Comparison of ENCODE assay signal across 9 cellular contexts in the genomic region with DNA sequence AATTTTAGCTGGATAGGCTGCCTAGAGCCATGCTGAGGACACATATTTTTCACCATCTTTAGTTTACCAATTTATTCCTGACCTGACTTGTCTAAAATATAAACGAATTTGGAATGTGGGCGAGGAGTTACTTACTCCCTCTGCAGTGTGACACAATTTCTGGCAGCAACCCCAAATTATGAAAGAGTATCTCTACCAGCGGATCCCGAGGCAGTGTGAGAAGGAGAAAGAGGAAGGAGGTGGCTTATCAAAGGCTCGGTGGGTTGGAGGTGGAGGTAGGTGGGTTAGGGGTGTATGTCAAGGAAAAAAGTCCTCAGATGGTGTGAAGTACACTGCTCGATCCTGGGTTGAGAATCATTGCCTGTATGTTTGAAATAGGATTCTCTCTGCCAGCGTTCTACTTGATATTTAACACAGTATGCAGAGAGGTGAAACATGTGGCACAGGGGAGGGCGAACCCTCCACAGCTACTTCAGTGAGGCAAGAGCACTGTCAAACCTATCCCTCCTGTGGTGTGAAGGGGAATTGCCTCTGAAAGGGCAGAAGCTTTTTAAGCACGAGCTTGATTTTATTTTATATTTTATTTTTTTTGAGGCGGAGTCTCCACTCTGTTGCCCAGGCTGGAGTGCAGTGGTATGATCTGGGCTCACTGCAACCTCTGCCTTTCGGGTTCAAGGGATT.
DNase-seq lines count a peak whose midpoint lies in the region; ATAC-seq and TF ChIP-seq lines count a peak whose summit lies in the region.
"Had no signal": no experiment of that assay in that cellular context is flagged by ENCODE, and none has a peak within 500 bp of the region (broad histone marks: within the 10 kb centered on the region; RNA-seq: fewer than 3 reads in every experiment).

No MANE protein-coding gene starts in this region.

- TF ChIP-seq EP300 in SK-N-SH (IDR thresholded peaks at IDR 0.05; ENCODE audit: borderline replicate concordance in 1 of 2, low read depth in 1 of 2, low read length in 1 of 2), result no peak

- ATAC-seq in GM19324 (IDR thresholded peaks at IDR 0.05; ENCODE audit: low FRiP score, unreplicated experiment) (peak; percentile 58), HG03565 (IDR thresholded peaks at IDR 0.05; ENCODE audit: unreplicated experiment) (peak; percentile 41)
- ATAC-seq in naive thymus-derived CD4-positive, alpha-beta T cell, result peak; percentile 92
- ATAC-seq in stimulated activated memory B cell treated with anti-CD40 and anti-IgM and Interleukin-4, amounts not matched to agents 10 μg/mL and 1 μg/mL and 100 μg/mL, for 72 hours, result no peak

- H3K9me2 ChIP-seq in SK-N-SH, result no peaks in the 10 kb centered on the region

- no peaks in the 10 kb centered on the region for H3K36me3 Mint-ChIP-seq in naive thymus-derived CD4-positive, alpha-beta T cell
- no peaks in the 10 kb centered on the region for H3K36me3 Mint-ChIP-seq in stimulated activated memory B cell treated with anti-CD40 and anti-IgM and Interleukin-4, amounts not matched to agents 10 μg/mL and 1 μg/mL and 100 μg/mL, for 72 hours

- no peak overlapping the region for H3K9ac ChIP-seq in SK-N-SH

- DNase-seq in BE2C, result peak; percentile 33
- DNase-seq in SK-N-SH, result peak; percentile 48
- peak; percentile 77 for DNase-seq in choroid plexus epithelial cell (ENCODE audit: low read depth)
- DNase-seq in naive thymus-derived CD4-positive, alpha-beta T cell, result peak in 7 of 9 donors; percentile 28 to 67 (median 55)
- DNase-seq in NCI-H345 treated with DMSO at 0.1 percent for 48 hours (lab: John Stamatoyannopoulos, UW; ENCODE audit: unreplicated experiment), result no peak

- H3K27me3 Mint-ChIP-seq in naive thymus-derived CD4-positive, alpha-beta T cell, result peaks cover 6 to 30% (median 19%) of the 10 kb centered on the region in 5 donors
- H3K27me3 Mint-ChIP-seq in stimulated activated memory B cell treated with anti-CD40 and anti-IgM and Interleukin-4, amounts not matched to agents 10 μg/mL and 1 μg/mL and 100 μg/mL, for 72 hours, result peaks cover 30% of the 10 kb centered on the region

- CTCF ChIA-PET in SK-N-SH (lab: Yijun Ruan, JAX), result interaction anchor here (0.7 to 1.0 kb wide), 2 partner anchors 44 to 100 kb away, joined by 3 to 4 read pairs; a partner anchor contains a TSS
- CTCF ChIA-PET in naive thymus-derived CD4-positive, alpha-beta T cell (lab: Charles Lee), result interaction anchor here (0.8 kb wide), 1 partner anchor 115 kb away, joined by 3 read pairs; no protein-coding TSS in a partner anchor

- TF ChIP-seq RAD21 in SK-N-SH (IDR thresholded peaks at IDR 0.05; ENCODE audit: low read length), result no peak

- H3K27ac Mint-ChIP-seq in naive thymus-derived CD4-positive, alpha-beta T cell, result peak overlapping the region in 1 of 9 donors; percentile 56
- no peak overlapping the region for H3K27ac Mint-ChIP-seq in stimulated activated memory B cell treated with anti-CD40 and anti-IgM and Interleukin-4, amounts not matched to agents 10 μg/mL and 1 μg/mL and 100 μg/mL, for 72 hours
- H3K27ac Mint-ChIP-seq: nephron had no signal

- H3K36me3 ChIP-seq in BE2C, result no peaks in the 10 kb centered on the region
- H3K36me3 ChIP-seq in SK-N-SH (replicated peaks in 1 of 2; ENCODE audit: control insufficient read depth in 1 of 2, insufficient read depth in 2 of 2, low read length in 1 of 2), result no peaks in the 10 kb centered on the region
- H3K36me3 ChIP-seq in naive thymus-derived CD4-positive, alpha-beta T cell (ENCODE audit: control insufficient read depth in 2 of 3, insufficient read depth in 3 of 3, low read length in 3 of 3), result no peaks in the 10 kb centered on the region

- H3K9me3 ChIP-seq in BE2C (peaks cover 5% of the 10 kb centered on the region; the same call in 1 of the 2 replicates), SK-N-SH (no peaks in the 10 kb centered on the region)
- H3K9me3 ChIP-seq in naive thymus-derived CD4-positive, alpha-beta T cell (ENCODE audit: control insufficient read depth in 2 of 3, low read length in 3 of 3), result no peaks in the 10 kb centered on the region

- no peaks in the 10 kb centered on the region for H3K27me3 ChIP-seq in BE2C
- H3K27me3 ChIP-seq in SK-N-SH (ENCODE audit: insufficient read depth), result no peaks in the 10 kb centered on the region
- H3K27me3 ChIP-seq in naive thymus-derived CD4-positive, alpha-beta T cell (ENCODE audit: control insufficient read depth in 2 of 2, insufficient read depth in 2 of 2, low read length in 2 of 2), result no peaks in the 10 kb centered on the region

- H3K9me3 Mint-ChIP-seq in naive thymus-derived CD4-positive, alpha-beta T cell, result peaks cover 0 to 2% (median 0%) of the 10 kb centered on the region in 11 donors
- H3K9me3 Mint-ChIP-seq in stimulated activated memory B cell treated with anti-CD40 and anti-IgM and Interleukin-4, amounts not matched to agents 10 μg/mL and 1 μg/mL and 100 μg/mL, for 72 hours, result no peaks in the 10 kb centered on the region
- H3K9me3 Mint-ChIP-seq: nephron had no signal

- H3K27ac ChIP-seq in SK-N-SH (ENCODE audit: low read depth in 2 of 2, low read length in 1 of 2), result no peak overlapping the region
- H3K27ac ChIP-seq in naive thymus-derived CD4-positive, alpha-beta T cell (ENCODE audit: low read depth, low read length), result no peak overlapping the region

- POLR2A ChIA-PET in SK-N-SH (lab: Yijun Ruan, JAX), result no interaction called here
- POLR2A ChIA-PET in naive thymus-derived CD4-positive, alpha-beta T cell (lab: Charles Lee), result interaction anchor here (1.0 kb wide), 1 partner anchor 100 kb away, joined by 5 read pairs; a partner anchor contains a TSS

- 57% methylated on average over 11 of the region's 11 CpGs for WGBS in SK-N-SH (ENCODE audit: low lambda C conversion rate)

- H3K4me1 ChIP-seq in BE2C (no peaks in the 10 kb centered on the region), SK-N-SH (ENCODE audit: control insufficient read depth in 1 of 2, insufficient read depth in 2 of 2, low read depth in 1 of 2, low read length in 1 of 2) (no peaks in the 10 kb centered on the region)
- H3K4me1 ChIP-seq in naive thymus-derived CD4-positive, alpha-beta T cell (ENCODE audit: control insufficient read depth in 2 of 2, insufficient read depth in 2 of 2, low read length in 2 of 2), result no peaks in the 10 kb centered on the region

- peaks cover 4 to 6% (median 6%) of the 10 kb centered on the region in 7 donors for H3K4me1 Mint-ChIP-seq in naive thymus-derived CD4-positive, alpha-beta T cell
- peaks cover 6% of the 10 kb centered on the region for H3K4me1 Mint-ChIP-seq in stimulated activated memory B cell treated with anti-CD40 and anti-IgM and Interleukin-4, amounts not matched to agents 10 μg/mL and 1 μg/mL and 100 μg/mL, for 72 hours
- H3K4me1 Mint-ChIP-seq: nephron had no signal

- no peaks in the 10 kb centered on the region for H3K79me2 ChIP-seq in SK-N-SH (ENCODE audit: insufficient read depth)

- H4K20me1 ChIP-seq in SK-N-SH (ENCODE audit: insufficient read depth), result no peaks in the 10 kb centered on the region

- TF ChIP-seq CTCF in BE2C (IDR thresholded peaks at IDR 0.05; ENCODE audit: low read depth, low read length) (peak; percentile 50), SK-N-SH (IDR thresholded peaks at IDR 0.05) (peak; percentile 33; the same call in 1 of the 2 replicates), choroid plexus epithelial cell (conservative IDR thresholded peaks at IDR 0.05; ENCODE audit: low read depth, low read length) (peak; percentile 62)

- H2AFZ ChIP-seq in SK-N-SH (ENCODE audit: low read depth), result no peak overlapping the region

- no peak overlapping the region for H3K4me2 ChIP-seq in SK-N-SH

- peak overlapping the region in 8 of 10 donors; percentile 23 to 74 (median 66) for H3K4me3 Mint-ChIP-seq in naive thymus-derived CD4-positive, alpha-beta T cell
- H3K4me3 Mint-ChIP-seq in stimulated activated memory B cell treated with anti-CD40 and anti-IgM and Interleukin-4, amounts not matched to agents 10 μg/mL and 1 μg/mL and 100 μg/mL, for 72 hours, result no peak overlapping the region
- H3K4me3 Mint-ChIP-seq: nephron had no signal

- H3F3A ChIP-seq in SK-N-SH (replicated peaks; ENCODE audit: insufficient read depth), result no peaks in the 10 kb centered on the region

- intact Hi-C loops in naive thymus-derived CD4-positive, alpha-beta T cell (cut with micrococcal nuclease), result loop anchor here in 1 of 2 donors (1.0 kb wide), 3 partner anchors 84 to 145 kb away; a partner anchor contains a TSS

- H3K4me3 ChIP-seq in BE2C (ENCODE audit: low read depth, low read length) (no peak overlapping the region), SK-N-SH (ENCODE audit: low read depth in 2 of 2, low read length in 1 of 2) (no peak overlapping the region), choroid plexus epithelial cell (ENCODE audit: low read depth, low read length) (no peak overlapping the region)
- H3K4me3 ChIP-seq in naive thymus-derived CD4-positive, alpha-beta T cell (ENCODE audit: low read length), result no peak overlapping the region

TF ChIP-seq in SK-N-SH, 30 proteins besides CTCF, POLR2A, EP300 and RAD21:
- TF ChIP-seq GATA2 (CRISPR knock-in tag; IDR thresholded peaks at IDR 0.05) (no peak), FOXM1 (IDR thresholded peaks at IDR 0.05; ENCODE audit: low read depth) (no peak)
